Comparison of ENCODE assay signal across 1 cellular context in genomic region chr17:62995377-62995885, GRCh38.
TF ChIP-seq lines count a peak whose summit lies in the region.

No MANE protein-coding gene starts in this region.

TF ChIP-seq in K562, 482 proteins besides CTCF, POLR2A, EP300 and RAD21 (continued from another document):
- TF ChIP-seq, protein P1, sequence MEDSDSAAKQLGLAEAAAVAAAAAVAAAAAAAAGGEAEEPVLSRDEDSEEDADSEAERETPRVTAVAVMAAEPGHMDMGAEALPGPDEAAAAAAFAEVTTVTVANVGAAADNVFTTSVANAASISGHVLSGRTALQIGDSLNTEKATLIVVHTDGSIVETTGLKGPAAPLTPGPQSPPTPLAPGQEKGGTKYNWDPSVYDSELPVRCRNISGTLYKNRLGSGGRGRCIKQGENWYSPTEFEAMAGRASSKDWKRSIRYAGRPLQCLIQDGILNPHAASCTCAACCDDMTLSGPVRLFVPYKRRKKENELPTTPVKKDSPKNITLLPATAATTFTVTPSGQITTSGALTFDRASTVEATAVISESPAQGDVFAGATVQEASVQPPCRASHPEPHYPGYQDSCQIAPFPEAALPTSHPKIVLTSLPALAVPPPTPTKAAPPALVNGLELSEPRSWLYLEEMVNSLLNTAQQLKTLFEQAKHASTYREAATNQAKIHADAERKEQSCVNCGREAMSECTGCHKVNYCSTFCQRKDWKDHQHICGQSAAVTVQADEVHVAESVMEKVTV (CRISPR knock-in tag; IDR thresholded peaks at IDR 0.05): peak; percentile 45; the same call in 1 of the 2 replicates
- TF ChIP-seq ZC3H8 (IDR thresholded peaks at IDR 0.05) (no peak), ZNF644 (tag; IDR thresholded peaks at IDR 0.05; ENCODE audit: low read depth) (no peak), SETDB1 (IDR thresholded peaks at IDR 0.05; ENCODE audit: low read length) (no peak), CEBPG (CRISPR knock-in tag; IDR thresholded peaks at IDR 0.05) (0 out of 2 replicates have a peak, but pooled peaks have one; percentile 18), CEBPG (tag; conservative IDR thresholded peaks at IDR 0.05 in 1 of 2, IDR thresholded peaks at IDR 0.05 in 1 of 2) (peak in 1 of 2 experiments; percentile 8; a peak in 1 of 4 replicates), NELFE (IDR thresholded peaks at IDR 0.05; ENCODE audit: insufficient read depth, insufficient read length) (no peak)
- TF ChIP-seq, protein P2, sequence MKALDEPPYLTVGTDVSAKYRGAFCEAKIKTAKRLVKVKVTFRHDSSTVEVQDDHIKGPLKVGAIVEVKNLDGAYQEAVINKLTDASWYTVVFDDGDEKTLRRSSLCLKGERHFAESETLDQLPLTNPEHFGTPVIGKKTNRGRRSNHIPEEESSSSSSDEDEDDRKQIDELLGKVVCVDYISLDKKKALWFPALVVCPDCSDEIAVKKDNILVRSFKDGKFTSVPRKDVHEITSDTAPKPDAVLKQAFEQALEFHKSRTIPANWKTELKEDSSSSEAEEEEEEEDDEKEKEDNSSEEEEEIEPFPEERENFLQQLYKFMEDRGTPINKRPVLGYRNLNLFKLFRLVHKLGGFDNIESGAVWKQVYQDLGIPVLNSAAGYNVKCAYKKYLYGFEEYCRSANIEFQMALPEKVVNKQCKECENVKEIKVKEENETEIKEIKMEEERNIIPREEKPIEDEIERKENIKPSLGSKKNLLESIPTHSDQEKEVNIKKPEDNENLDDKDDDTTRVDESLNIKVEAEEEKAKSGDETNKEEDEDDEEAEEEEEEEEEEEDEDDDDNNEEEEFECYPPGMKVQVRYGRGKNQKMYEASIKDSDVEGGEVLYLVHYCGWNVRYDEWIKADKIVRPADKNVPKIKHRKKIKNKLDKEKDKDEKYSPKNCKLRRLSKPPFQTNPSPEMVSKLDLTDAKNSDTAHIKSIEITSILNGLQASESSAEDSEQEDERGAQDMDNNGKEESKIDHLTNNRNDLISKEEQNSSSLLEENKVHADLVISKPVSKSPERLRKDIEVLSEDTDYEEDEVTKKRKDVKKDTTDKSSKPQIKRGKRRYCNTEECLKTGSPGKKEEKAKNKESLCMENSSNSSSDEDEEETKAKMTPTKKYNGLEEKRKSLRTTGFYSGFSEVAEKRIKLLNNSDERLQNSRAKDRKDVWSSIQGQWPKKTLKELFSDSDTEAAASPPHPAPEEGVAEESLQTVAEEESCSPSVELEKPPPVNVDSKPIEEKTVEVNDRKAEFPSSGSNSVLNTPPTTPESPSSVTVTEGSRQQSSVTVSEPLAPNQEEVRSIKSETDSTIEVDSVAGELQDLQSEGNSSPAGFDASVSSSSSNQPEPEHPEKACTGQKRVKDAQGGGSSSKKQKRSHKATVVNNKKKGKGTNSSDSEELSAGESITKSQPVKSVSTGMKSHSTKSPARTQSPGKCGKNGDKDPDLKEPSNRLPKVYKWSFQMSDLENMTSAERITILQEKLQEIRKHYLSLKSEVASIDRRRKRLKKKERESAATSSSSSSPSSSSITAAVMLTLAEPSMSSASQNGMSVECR (CRISPR knock-in tag; IDR thresholded peaks at IDR 0.05): no peak
